ENCODE assay signal across 7 cellular contexts in the genomic region with DNA sequence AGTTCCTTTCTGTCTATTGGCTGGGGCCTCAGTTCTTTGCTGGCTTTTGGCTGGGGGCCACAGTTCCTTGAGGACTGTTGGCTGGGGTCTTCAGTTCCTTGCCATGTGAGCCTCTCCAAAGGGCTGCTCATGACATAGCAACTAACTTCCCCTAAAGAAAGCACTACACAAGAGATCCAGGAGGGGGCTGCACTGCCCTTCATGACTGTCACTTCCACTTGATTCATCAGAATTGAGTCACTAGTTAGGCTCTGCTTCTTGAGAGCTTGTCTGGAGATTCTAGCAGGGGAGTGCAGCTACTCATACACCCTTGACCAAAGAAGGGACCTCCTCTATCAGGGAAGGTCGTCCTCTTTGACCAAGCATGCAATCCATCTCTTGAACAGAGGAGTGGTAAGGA. TPM values are rescaled to one million over a fixed set of nuclear protein-coding genes. Genes with fewer than 3 reads are reported as not detected.
DNase-seq lines count a peak whose midpoint lies in the region; ATAC-seq and TF ChIP-seq lines count a peak whose summit lies in the region.

No MANE protein-coding gene starts in this region.

- H3K4me3 ChIP-seq in GM06990 (replicated peaks; ENCODE audit: low read depth, low read length) (no peak overlapping the region), colonic mucosa (no peak overlapping the region)
- H3K4me3 ChIP-seq in Jurkat, Clone E6-1 (ENCODE audit: low read length) = no peak overlapping the region

- H3K36me3 ChIP-seq in GM06990 (ENCODE audit: control insufficient read depth, insufficient read depth, low read length) = no peaks in the 10 kb centered on the region
- no peaks in the 10 kb centered on the region for H3K36me3 ChIP-seq in colonic mucosa

- ATAC-seq in HG02763 (IDR thresholded peaks at IDR 0.05; ENCODE audit: unreplicated experiment) = no peak
- no peak for ATAC-seq in GM18511 (IDR thresholded peaks at IDR 0.05; ENCODE audit: unreplicated experiment)

- H3K4me3 Mint-ChIP-seq in activated T-cell treated with anti-CD3 and anti-CD28 coated beads, Interleukin-2, amount 50 U/mL, for 24 hours = no peak overlapping the region
- no peak overlapping the region for H3K4me3 Mint-ChIP-seq in immature natural killer cell

- H3K27ac ChIP-seq in colonic mucosa = no peak overlapping the region

- TF ChIP-seq CTCF in GM06990 (IDR thresholded peaks at IDR 0.05; ENCODE audit: insufficient read depth, low read length, poor library complexity, severe bottlenecking) = peak; percentile 11
- TF ChIP-seq CTCF in colonic mucosa (IDR thresholded peaks at IDR 0.05) = no peak

- intact Hi-C loops in colonic mucosa (cut with DNase I) = no loop called here

- H3K9me3 ChIP-seq in colonic mucosa = no peaks in the 10 kb centered on the region

- no peaks in the 10 kb centered on the region for H3K4me1 ChIP-seq in colonic mucosa

- H3K9me3 Mint-ChIP-seq in activated T-cell treated with anti-CD3 and anti-CD28 coated beads, Interleukin-2, amount 50 U/mL, for 24 hours = no peaks in the 10 kb centered on the region
- H3K9me3 Mint-ChIP-seq in immature natural killer cell = peaks cover 0 to 6% (median 0%) of the 10 kb centered on the region in 6 donors

- H3K9ac ChIP-seq in colonic mucosa (ENCODE audit: low read depth in 2 of 2, low read length in 2 of 2) = no peak overlapping the region

- H3K27ac Mint-ChIP-seq in activated T-cell treated with anti-CD3 and anti-CD28 coated beads, Interleukin-2, amount 50 U/mL, for 24 hours = no peak overlapping the region
- peak overlapping the region in 1 of 6 donors; percentile 51 for H3K27ac Mint-ChIP-seq in immature natural killer cell

- no peaks in the 10 kb centered on the region for H3K4me1 Mint-ChIP-seq in activated T-cell treated with anti-CD3 and anti-CD28 coated beads, Interleukin-2, amount 50 U/mL, for 24 hours (ENCODE audit: low read depth)
- H3K4me1 Mint-ChIP-seq in immature natural killer cell = no peaks in the 10 kb centered on the region

- peaks cover 41% of the 10 kb centered on the region for H3K27me3 Mint-ChIP-seq in activated T-cell treated with anti-CD3 and anti-CD28 coated beads, Interleukin-2, amount 50 U/mL, for 24 hours
- peaks cover 6 to 18% (median 10%) of the 10 kb centered on the region in 3 donors for H3K27me3 Mint-ChIP-seq in immature natural killer cell (ENCODE audit: low read depth in 3 of 3)

- no peaks in the 10 kb centered on the region for H3K27me3 ChIP-seq in GM06990 (replicated peaks; ENCODE audit: control insufficient read depth, insufficient read depth, low read length)
- H3K27me3 ChIP-seq in colonic mucosa = no peaks in the 10 kb centered on the region

- H3K36me3 Mint-ChIP-seq in activated T-cell treated with anti-CD3 and anti-CD28 coated beads, Interleukin-2, amount 50 U/mL, for 24 hours (ENCODE audit: low read depth) = no peaks in the 10 kb centered on the region
- H3K36me3 Mint-ChIP-seq in immature natural killer cell = no peaks in the 10 kb centered on the region

- no peak for DNase-seq in GM06990 (ENCODE audit: extremely low read depth, insufficient read length)
- DNase-seq in Jurkat, Clone E6-1 (ENCODE audit: low read depth, low spot score) = peak; percentile 32
- DNase-seq in activated T-cell treated with anti-CD3 and anti-CD28 coated beads, Interleukin-2, amount 50 U/mL, for 24 hours = peak; percentile 40
- DNase-seq in immature natural killer cell = peak in 2 of 3 donors; percentile 1 to 19
- DNase-seq in colonic mucosa = no peak

RNA-seq across cellular contexts. Expression of a gene that starts 38.0 kb away (rescaled TPM):
- polyA plus RNA-seq in Jurkat, Clone E6-1 (2012; ENCODE audit: insufficient read depth, insufficient read length) = not detected
- polyA plus RNA-seq in immature natural killer cell = not detected
- total RNA-seq in colonic mucosa = 1 to 10 TPM in 1 of 2 donors, under 1 TPM in 1; 0.10 to 2.3 TPM

Comparison
In these comparisons a context has a peak if more than half of its experiments do, and no peak if none do; other contexts are left out.
1. DNase-seq: peak in Jurkat, Clone E6-1 (single experiment), activated T-cell treated with anti-CD3 and anti-CD28 coated beads, Interleukin-2, amount 50 U/mL, for 24 hours (single experiment) and immature natural killer cell (2 of 3); none in GM06990 (single experiment) and colonic mucosa (single experiment).